In genomic region chr15:73632670-73633058, GRCh38 we compare ENCODE assay signal across 8 cellular contexts. TPM values are rescaled to one million over a fixed set of nuclear protein-coding genes. Genes with fewer than 3 reads are reported as not detected.
A peak's percentile ranks its signal among the peaks of the same experiment; 100 is the strongest.
DNase-seq lines count a peak whose midpoint lies in the region; TF ChIP-seq lines count a peak whose summit lies in the region.

No MANE protein-coding gene starts in this region.

- TF ChIP-seq POLR2A in transverse colon (IDR thresholded peaks at IDR 0.05) = no peak

- TF ChIP-seq EP300 in transverse colon (IDR thresholded peaks at IDR 0.05; ENCODE audit: low read depth) = no peak

- DNase-seq in NCI-H82 (lab: John Stamatoyannopoulos, UW) (peak; percentile 55), NCI-H82 treated with DMSO at 0.1 percent for 48 hours (lab: John Stamatoyannopoulos, UW; ENCODE audit: unreplicated experiment) (no peak), LNCaP clone FGC (ENCODE audit: low read depth) (no peak), transverse colon (no peak), G401 (ENCODE audit: low spot score) (no peak), NCI-H2227 (lab: John Stamatoyannopoulos, UW; ENCODE audit: unreplicated experiment) (no peak)

- H3K9ac ChIP-seq in liver (ENCODE audit: low read depth in 1 of 2, low read length in 2 of 2) = peak overlapping the region; percentile 69 to 73

- peaks cover 0 to 4% (median 0%) of the 10 kb centered on the region in 5 experiments for H3K9me3 Mint-ChIP-seq in brain

- H3K4me1 ChIP-seq in liver (ENCODE audit: control insufficient read depth in 4 of 4, insufficient read depth in 4 of 4, low read length in 3 of 4) (peaks cover 11 to 43% (median 34%) of the 10 kb centered on the region in 4 donors), transverse colon (peaks cover 13 to 55% (median 52%) of the 10 kb centered on the region in 4 donors)

- H3K9me3 ChIP-seq in liver (ENCODE audit: control insufficient read depth in 4 of 4, low read length in 3 of 4) (no peaks in the 10 kb centered on the region), transverse colon (no peaks in the 10 kb centered on the region)

- in situ Hi-C loops in transverse colon (cut with MboI; ENCODE audit: low pct_ligation_motif_present in 1 of 4, low pct_unique_long_range_greater_than_20kb in 1 of 4, low sequenced_read_pairs in 3 of 4) = loop anchor here in 2 of 4 donors (10.0 kb wide), 3 partner anchors 62 to 78 kb away; no protein-coding TSS in a partner anchor
- in situ Hi-C loops in G401 (cut with HindIII; ENCODE audit: low sequenced_read_pairs) = no loop called here

- under 1% methylated on average over 40 of the region's 40 CpGs for WGBS in liver
- 0% methylated on average over 39 of the region's 40 CpGs; no CpG with 5 or more reads in 1 of the 2 donors for WGBS in transverse colon (ENCODE audit: low coverage in 1 of 2), 2 donors

- intact Hi-C loops in transverse colon (cut with DNase I; ENCODE audit: low total_unique reads) = loop anchor here (1.0 kb wide), 1 partner anchor 31 kb away; no protein-coding TSS in a partner anchor

- TF ChIP-seq CTCF in LNCaP clone FGC (IDR thresholded peaks at IDR 0.05; ENCODE audit: control insufficient read depth, extremely low read depth, insufficient read depth) (no peak), brain (conservative IDR thresholded peaks at IDR 0.05) (no peak), liver (IDR thresholded peaks at IDR 0.05; ENCODE audit: low read depth, low read length, missing input control) (no peak), transverse colon (IDR thresholded peaks at IDR 0.05) (no peak)

- H3K27me3 Mint-ChIP-seq in brain = peaks cover 8% of the 10 kb centered on the region

- peak overlapping the region; percentile 75 for H3K4me3 ChIP-seq in LNCaP clone FGC (ENCODE audit: low read depth, low read length)
- H3K4me3 ChIP-seq in liver (ENCODE audit: low read depth in 1 of 3, low read length in 3 of 3) = peak overlapping the region; percentile 69 to 99 (median 90)
- H3K4me3 ChIP-seq in transverse colon = peak overlapping the region; percentile 79 to 99 (median 92)

- H3K27ac Mint-ChIP-seq in brain = peak overlapping the region; percentile 86 to 94 (median 93)

- no peak for TF ChIP-seq RAD21 in liver (IDR thresholded peaks at IDR 0.05)

- peaks cover 65% of the 10 kb centered on the region for H3K4me1 Mint-ChIP-seq in brain

- no peaks in the 10 kb centered on the region for H3K27me3 ChIP-seq in liver (ENCODE audit: control insufficient read depth in 4 of 4, insufficient read depth in 4 of 4, low read length in 3 of 4)
- H3K27me3 ChIP-seq in transverse colon = no peaks in the 10 kb centered on the region

- H3K36me3 Mint-ChIP-seq in brain = no peaks in the 10 kb centered on the region

- H3K36me3 ChIP-seq in liver (ENCODE audit: control insufficient read depth in 4 of 4, insufficient read depth in 3 of 4, low read depth in 1 of 4, low read length in 3 of 4) (no peaks in the 10 kb centered on the region), transverse colon (no peaks in the 10 kb centered on the region)

- H3K4me3 Mint-ChIP-seq in brain = peak overlapping the region; percentile 89 to 96 (median 90)

- peak overlapping the region; percentile 72 to 88 for H3K27ac ChIP-seq in liver (ENCODE audit: low read depth in 1 of 2, low read length in 2 of 2)
- peak overlapping the region; percentile 97 to 99 (median 98) for H3K27ac ChIP-seq in transverse colon

TF ChIP-seq in liver, 16 proteins besides CTCF, POLR2A, EP300 and RAD21:
- TF ChIP-seq REST (IDR thresholded peaks at IDR 0.05) = no peak

RNA-seq across cellular contexts. Expression of gene NPTN, which starts 0.5 kb away (rescaled TPM):
- polyA plus RNA-seq in brain (ENCODE audit: insufficient read depth, low read depth, low replicate concordance) (102 TPM), liver (10 to 100 TPM; 16.8 to 39.4 TPM)
- total RNA-seq in liver (10 to 100 TPM; 28.4 to 42.4 TPM), transverse colon (100 to 1,000 TPM in 3 of 4 donors, 10 to 100 TPM in 1; 77.8 to 187 (median 135) TPM)
- 74.7 and 82.0 TPM in 2 replicates for total RNA-seq in G401 (2014; rRNA removed; shearing (Covaris generic))

RNA-seq across cellular contexts. Expression of gene CD276, which starts 51.5 kb away (rescaled TPM):
- 94.2 TPM for polyA plus RNA-seq in brain (ENCODE audit: insufficient read depth, low read depth, low replicate concordance)
- 10 to 100 TPM; 19.7 to 30.4 TPM for total RNA-seq in liver
- 10 to 100 TPM; 12.9 to 37.9 TPM for polyA plus RNA-seq in liver
- total RNA-seq in transverse colon = 100 to 1,000 TPM in 1 of 4 donors, 10 to 100 TPM in 3; 26.8 to 110 (median 45.7) TPM
- total RNA-seq in G401 (2014; rRNA removed; shearing (Covaris generic)) = 85.5 and 108 TPM in 2 replicates
